In the genomic region with DNA sequence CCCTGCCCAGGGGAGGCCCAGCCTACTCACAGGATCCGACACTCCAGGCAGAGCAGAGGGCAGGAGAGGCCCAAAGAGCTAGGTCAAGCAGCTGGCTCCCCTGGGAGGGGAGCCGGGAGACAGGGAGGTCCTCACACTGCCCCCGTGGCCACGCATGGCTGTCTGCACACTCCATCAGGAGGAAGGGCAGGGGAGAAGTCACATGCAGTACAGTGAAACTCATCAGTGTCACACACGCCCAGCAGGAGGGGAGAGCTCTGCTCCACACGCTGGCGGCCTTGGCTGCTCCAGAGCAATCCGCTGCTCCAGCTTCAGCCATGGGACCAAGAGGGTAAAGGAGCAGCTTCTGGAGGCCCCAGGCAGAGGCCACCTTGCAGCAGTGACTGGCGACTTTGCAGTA, we compare ENCODE assay signal across 14 cellular contexts. TPM values are rescaled to one million over a fixed set of nuclear protein-coding genes. Genes with fewer than 3 reads are reported as not detected.
DNase-seq lines count a peak whose midpoint lies in the region; ATAC-seq, FAIRE-seq and TF ChIP-seq lines count a peak whose summit lies in the region.
"Had no signal": no experiment of that assay in that cellular context is flagged by ENCODE, and none has a peak within 500 bp of the region (broad histone marks: within the 10 kb centered on the region; RNA-seq: fewer than 3 reads in every experiment).

No MANE protein-coding gene starts in this region.

- H3K9me3 Mint-ChIP-seq in activated naive CD4-positive, alpha-beta T cell treated with anti-CD3 and anti-CD28 coated beads, Interleukin-2, amount 10 ng/mL, durations not matched to agents 7 days and 5 days = no peaks in the 10 kb centered on the region
- peaks cover 7% of the 10 kb centered on the region for H3K9me3 Mint-ChIP-seq in glutamatergic neuron (ENCODE audit: unreplicated experiment)
- H3K9me3 Mint-ChIP-seq in activated CD4-positive, alpha-beta memory T cell treated with anti-CD3 and anti-CD28 coated beads for 36 hours = no peaks in the 10 kb centered on the region
- H3K9me3 Mint-ChIP-seq: mesothelial cell of epicardium had no signal

- TF ChIP-seq POLR2A in NB4 (IDR thresholded peaks at IDR 0.05; ENCODE audit: extremely low read depth, insufficient read length) (no peak), GM12891 (IDR thresholded peaks at IDR 0.05; ENCODE audit: low read depth, low read length) (no peak)

- H3K4me3 Mint-ChIP-seq in activated naive CD4-positive, alpha-beta T cell treated with anti-CD3 and anti-CD28 coated beads, Interleukin-2, amount 10 ng/mL, durations not matched to agents 7 days and 5 days = no peak overlapping the region
- no peak overlapping the region for H3K4me3 Mint-ChIP-seq in glutamatergic neuron (ENCODE audit: unreplicated experiment)
- H3K4me3 Mint-ChIP-seq in activated CD4-positive, alpha-beta memory T cell treated with anti-CD3 and anti-CD28 coated beads for 36 hours = no peak overlapping the region
- H3K4me3 Mint-ChIP-seq: mesothelial cell of epicardium had no signal

- intact Hi-C loops in sciatic nerve (cut with DNase I) = no loop called here
- intact Hi-C loops in activated CD4-positive, alpha-beta memory T cell treated with anti-CD3 and anti-CD28 coated beads for 36 hours (cut with micrococcal nuclease) = no loop called here

- CTCF ChIA-PET in activated naive CD4-positive, alpha-beta T cell treated with anti-CD3 and anti-CD28 coated beads, Interleukin-2, amount 10 ng/mL, durations not matched to agents 7 days and 5 days (lab: Charles Lee) = no interaction called here
- CTCF ChIA-PET in activated CD4-positive, alpha-beta memory T cell treated with anti-CD3 and anti-CD28 coated beads for 36 hours (lab: Charles Lee) = no interaction called here

- H3K4me3 ChIP-seq in NB4 (ENCODE audit: low read depth, low read length) = no peak overlapping the region
- H3K4me3 ChIP-seq: SJSA1 had no signal

- H3K27me3 Mint-ChIP-seq in activated naive CD4-positive, alpha-beta T cell treated with anti-CD3 and anti-CD28 coated beads, Interleukin-2, amount 10 ng/mL, durations not matched to agents 7 days and 5 days = no peaks in the 10 kb centered on the region
- H3K27me3 Mint-ChIP-seq in glutamatergic neuron (ENCODE audit: unreplicated experiment) = peaks cover 2% of the 10 kb centered on the region
- H3K27me3 Mint-ChIP-seq in activated CD4-positive, alpha-beta memory T cell treated with anti-CD3 and anti-CD28 coated beads for 36 hours = no peaks in the 10 kb centered on the region

- H3K4me1 Mint-ChIP-seq in activated naive CD4-positive, alpha-beta T cell treated with anti-CD3 and anti-CD28 coated beads, Interleukin-2, amount 10 ng/mL, durations not matched to agents 7 days and 5 days = no peaks in the 10 kb centered on the region
- peaks cover 18% of the 10 kb centered on the region for H3K4me1 Mint-ChIP-seq in glutamatergic neuron (ENCODE audit: low read depth, unreplicated experiment)
- no peaks in the 10 kb centered on the region for H3K4me1 Mint-ChIP-seq in activated CD4-positive, alpha-beta memory T cell treated with anti-CD3 and anti-CD28 coated beads for 36 hours (ENCODE audit: low read depth)
- H3K4me1 Mint-ChIP-seq: mesothelial cell of epicardium had no signal

- FAIRE-seq in GM12891 (lab: Jason Lieb, UNC) = no peak

- peaks cover 24% of the 10 kb centered on the region for H3K36me3 Mint-ChIP-seq in activated naive CD4-positive, alpha-beta T cell treated with anti-CD3 and anti-CD28 coated beads, Interleukin-2, amount 10 ng/mL, durations not matched to agents 7 days and 5 days
- H3K36me3 Mint-ChIP-seq in glutamatergic neuron (ENCODE audit: unreplicated experiment) = peaks cover 4% of the 10 kb centered on the region
- H3K36me3 Mint-ChIP-seq in activated CD4-positive, alpha-beta memory T cell treated with anti-CD3 and anti-CD28 coated beads for 36 hours = peaks cover 15% of the 10 kb centered on the region

- DNase-seq in activated naive CD4-positive, alpha-beta T cell treated with anti-CD3 and anti-CD28 coated beads, Interleukin-2, amount 10 ng/mL, durations not matched to agents 7 days and 5 days = no peak
- DNase-seq in activated naive CD4-positive, alpha-beta T cell (lab: John Stamatoyannopoulos, UW) = no peak
- peak; percentile 50 for DNase-seq in NB4 (ENCODE audit: low read depth)
- no peak for DNase-seq in glutamatergic neuron
- DNase-seq in sciatic nerve (ENCODE audit: low spot score) = no peak
- no peak for DNase-seq in NCI-H1417 treated with DMSO at 0.1 percent for 48 hours (lab: John Stamatoyannopoulos, UW)
- no peak for DNase-seq in GM12891 (ENCODE audit: insufficient read length, low spot score)
- DNase-seq in activated CD4-positive, alpha-beta memory T cell treated with anti-CD3 and anti-CD28 coated beads for 36 hours = no peak
- DNase-seq: dermis blood vessel endothelial cell, DMS153, NCI-H2081 treated with DMSO at 0.1 percent for 48 hours, trophoblast cell had no signal

- peak; percentile 34 for ATAC-seq in sciatic nerve

- POLR2A ChIA-PET in activated CD4-positive, alpha-beta memory T cell treated with anti-CD3 and anti-CD28 coated beads for 36 hours (lab: Charles Lee) = no interaction called here

- peak overlapping the region; percentile 4 for H3K27ac Mint-ChIP-seq in activated naive CD4-positive, alpha-beta T cell treated with anti-CD3 and anti-CD28 coated beads, Interleukin-2, amount 10 ng/mL, durations not matched to agents 7 days and 5 days
- peak overlapping the region; percentile 33 for H3K27ac Mint-ChIP-seq in glutamatergic neuron (ENCODE audit: unreplicated experiment)
- H3K27ac Mint-ChIP-seq in activated CD4-positive, alpha-beta memory T cell treated with anti-CD3 and anti-CD28 coated beads for 36 hours = no peak overlapping the region
- H3K27ac Mint-ChIP-seq: mesothelial cell of epicardium had no signal

- no peak for TF ChIP-seq CTCF in NB4 (IDR thresholded peaks at IDR 0.05; ENCODE audit: low read depth, low read length)
- no peak for TF ChIP-seq CTCF in glutamatergic neuron (IDR thresholded peaks at IDR 0.05; ENCODE audit: partially characterized antibody, unreplicated experiment)

TF ChIP-seq in GM12891, 5 proteins besides CTCF, POLR2A, EP300 and RAD21:
- TF ChIP-seq POU2F2 (IDR thresholded peaks at IDR 0.05; ENCODE audit: low read depth, low read length) = no peak
- no peak for TF ChIP-seq SPI1 (IDR thresholded peaks at IDR 0.05; ENCODE audit: low read depth, low read length)
- TF ChIP-seq TAF1 (IDR thresholded peaks at IDR 0.05; ENCODE audit: low read depth, low read length) = no peak
- no peak for TF ChIP-seq PAX5 (IDR thresholded peaks at IDR 0.05; ENCODE audit: insufficient read depth, low read length, severe bottlenecking)
- no peak for TF ChIP-seq POLR2AphosphoS5 (IDR thresholded peaks at IDR 0.05; ENCODE audit: low read depth, low read length)

RNA-seq across cellular contexts. Expression of gene TCIRG1, which starts 14.3 kb away (rescaled TPM):
- 47.2 TPM for total RNA-seq in glutamatergic neuron (ENCODE audit: unreplicated experiment)
- total RNA-seq in sciatic nerve = 128 TPM
- 85.7 TPM for polyA plus RNA-seq in GM12891 (2012; ENCODE audit: low read depth, missing spikeins)
- 100 to 1,000 TPM; 167 to 175 TPM for total RNA-seq in activated CD4-positive, alpha-beta memory T cell treated with anti-CD3 and anti-CD28 coated beads for 36 hours

RNA-seq across cellular contexts. Expression of gene NDUFS8, which starts 22.6 kb away (rescaled TPM):
- total RNA-seq in glutamatergic neuron (ENCODE audit: unreplicated experiment) (136 TPM), sciatic nerve (63.9 TPM)
- polyA plus RNA-seq in GM12891 (2012; ENCODE audit: low read depth, missing spikeins) = 127 TPM
- total RNA-seq in activated CD4-positive, alpha-beta memory T cell treated with anti-CD3 and anti-CD28 coated beads for 36 hours = 100 to 1,000 TPM; 134 to 140 TPM

RNA-seq across cellular contexts. Expression of gene ALDH3B1, which starts 43.0 kb away (rescaled TPM):
- 0.22 TPM for total RNA-seq in glutamatergic neuron (ENCODE audit: unreplicated experiment)
- 46.7 TPM for total RNA-seq in sciatic nerve
- 0.06 TPM for polyA plus RNA-seq in GM12891 (2012; ENCODE audit: low read depth, missing spikeins)
- total RNA-seq in activated CD4-positive, alpha-beta memory T cell treated with anti-CD3 and anti-CD28 coated beads for 36 hours = not detected

RNA-seq across cellular contexts. Expression of gene UNC93B1, which starts 49.2 kb away (rescaled TPM):
- total RNA-seq in glutamatergic neuron (ENCODE audit: unreplicated experiment) = 0.86 TPM
- total RNA-seq in sciatic nerve = 37.0 TPM
- polyA plus RNA-seq in GM12891 (2012; ENCODE audit: low read depth, missing spikeins) = 34.5 TPM
- 10 to 100 TPM; 20.0 to 21.5 TPM for total RNA-seq in activated CD4-positive, alpha-beta memory T cell treated with anti-CD3 and anti-CD28 coated beads for 36 hours

Comparison
In these comparisons a context has a peak if more than half of its experiments do, and no peak if none do; other contexts are left out.
1. RNA of gene ALDH3B1, which starts 43.0 kb away (total RNA-seq): 46.7 TPM in sciatic nerve (single experiment); 0.22 TPM in glutamatergic neuron (single experiment) and not detected in activated CD4-positive, alpha-beta memory T cell treated with anti-CD3 and anti-CD28 coated beads for 36 hours; every median in the first group is over 10 times any median in the second.